In genomic region chr19:49850221-49850486, GRCh38 we compare ENCODE assay signal across 8 cellular contexts. TPM values are rescaled to one million over a fixed set of nuclear protein-coding genes. Genes with fewer than 3 reads are reported as not detected.
DNase-seq lines count a peak whose midpoint lies in the region; TF ChIP-seq lines count a peak whose summit lies in the region.

No MANE protein-coding gene starts in this region.

- H3K27ac ChIP-seq in SJCRH30 = peak overlapping the region; percentile 97; the same call in 1 of the 2 replicates

- H3K9me3 ChIP-seq in SJCRH30 (replicated peaks) = no peaks in the 10 kb centered on the region

- no peaks in the 10 kb centered on the region; the same call in 1 of the 2 replicates for H3K4me1 ChIP-seq in SJCRH30

- H3K27me3 ChIP-seq in SJCRH30 = no peaks in the 10 kb centered on the region

- TF ChIP-seq CTCF in GM12875 (IDR thresholded peaks at IDR 0.05; ENCODE audit: borderline replicate concordance, insufficient read depth, low read depth, low read length) (no peak), fibroblast of mammary gland (conservative IDR thresholded peaks at IDR 0.05; ENCODE audit: control insufficient read depth, insufficient read depth, low read depth, low read length) (no peak), retinal pigment epithelial cell (conservative IDR thresholded peaks at IDR 0.05; ENCODE audit: low read depth, low read length) (no peak), GM10266 (IDR thresholded peaks at IDR 0.05; ENCODE audit: control insufficient read depth, insufficient read depth, low read depth, missing control alignments) (no peak)

- H3K4me3 ChIP-seq in GM12875 (ENCODE audit: low read depth, low read length) (peak overlapping the region; percentile 88), SJCRH30 (peak overlapping the region; percentile 90), fibroblast of mammary gland (ENCODE audit: control insufficient read depth, low read depth, low read length) (peak overlapping the region; percentile 81), retinal pigment epithelial cell (ENCODE audit: low read length) (peak overlapping the region; percentile 87)

- peaks cover 7% of the 10 kb centered on the region for H3K36me3 ChIP-seq in SJCRH30

- DNase-seq in SJCRH30 (no peak), fibroblast of mammary gland (ENCODE audit: low read depth) (no peak), retinal pigment epithelial cell (ENCODE audit: low read depth) (no peak), NCI-H226 (no peak), GM10266 (ENCODE audit: extremely low spot score) (no peak), putamen (ENCODE audit: low spot score) (no peak), cortex of kidney (lab: John Stamatoyannopoulos, UW) (no peak)

RNA-seq across cellular contexts. Expression of gene PTOV1, which starts 0.8 kb away (rescaled TPM):
- 77.1 and 91.2 TPM in 2 replicates for total RNA-seq in SJCRH30 (2014; rRNA removed; shearing (Covaris generic))

RNA-seq across cellular contexts. Expression of gene PNKP, which starts 17.2 kb away (rescaled TPM):
- 24.2 and 40.6 TPM in 2 replicates for total RNA-seq in SJCRH30 (2014; rRNA removed; shearing (Covaris generic))

RNA-seq across cellular contexts. Expression of gene AKT1S1, which starts 27.0 kb away (rescaled TPM):
- 21.7 and 25.2 TPM in 2 replicates for total RNA-seq in SJCRH30 (2014; rRNA removed; shearing (Covaris generic))

RNA-seq across cellular contexts. Expression of gene TBC1D17, which starts 27.3 kb away (rescaled TPM):
- total RNA-seq in SJCRH30 (2014; rRNA removed; shearing (Covaris generic)) = 9.1 and 9.4 TPM in 2 replicates

RNA-seq across cellular contexts. Expression of gene MED25, which starts 32.1 kb away (rescaled TPM):
- 22.2 and 27.4 TPM in 2 replicates for total RNA-seq in SJCRH30 (2014; rRNA removed; shearing (Covaris generic))
